In the genomic region with DNA sequence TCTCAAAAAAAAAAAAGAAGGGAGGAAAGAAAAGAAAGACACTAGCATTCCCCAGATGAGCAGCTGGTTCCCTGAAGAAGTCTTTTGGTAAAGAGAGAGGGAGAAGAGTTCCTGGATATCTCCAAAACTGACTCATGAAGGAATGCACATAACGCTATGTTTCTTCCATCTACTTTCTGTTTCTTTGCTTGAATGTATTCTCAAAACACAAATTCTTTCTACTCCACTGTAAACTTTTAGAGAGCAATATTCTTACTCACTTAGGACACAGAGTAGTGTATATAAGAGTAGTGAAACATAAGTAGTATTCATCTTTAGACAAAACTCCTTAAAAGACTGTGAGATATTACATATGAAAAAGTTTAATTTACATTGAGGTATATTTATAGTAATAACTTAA, we compare ENCODE assay signal across 28 cellular contexts.
DNase-seq lines count a peak whose midpoint lies in the region; ATAC-seq and TF ChIP-seq lines count a peak whose summit lies in the region.
"Had no signal": no experiment of that assay in that cellular context is flagged by ENCODE, and none has a peak within 500 bp of the region (broad histone marks: within the 10 kb centered on the region; RNA-seq: fewer than 3 reads in every experiment).

No MANE protein-coding gene starts in this region.

- intact Hi-C loops in uterus (cut with DNase I; ENCODE audit: low total_unique reads) = no loop called here
- intact Hi-C loops in A673 (cut with micrococcal nuclease; ENCODE audit: unreplicated experiment) = no loop called here

- POLR2A ChIA-PET in AG04449 (lab: Yijun Ruan, JAX) (no interaction called here), T-cell (lab: Charles Lee) (no interaction called here), A673 (lab: Charles Lee; ENCODE audit: low non-redundant PET) (no interaction called here)

- no peak overlapping the region for H3K27ac ChIP-seq in CD4-positive, CD25-positive, alpha-beta regulatory T cell (ENCODE audit: insufficient read depth, low read length, poor library complexity, severe bottlenecking)
- H3K27ac ChIP-seq in uterus (no peak overlapping the region), A673 (ENCODE audit: low read depth, low read length, poor library complexity, severe bottlenecking) (no peak overlapping the region)
- H3K27ac ChIP-seq: breast epithelium, epithelial cell of prostate, neutrophil, Peyer's patch, upper lobe of left lung had no signal

- no TSS peak for BruUV-seq in A673 (replicated peaks; lab: Mats Ljungman, UMichigan)

- H3K4me3 ChIP-seq in AG04449 (ENCODE audit: low read depth, low read length) (no peak overlapping the region), fibroblast of villous mesenchyme (ENCODE audit: low read depth, low read length) (no peak overlapping the region), uterus (no peak overlapping the region), A673 (ENCODE audit: low read depth, low read length, poor library complexity, severe bottlenecking) (no peak overlapping the region)
- no peak overlapping the region for H3K4me3 ChIP-seq in CD4-positive, CD25-positive, alpha-beta regulatory T cell (ENCODE audit: low read depth, low read length)
- H3K4me3 ChIP-seq: breast epithelium, Peyer's patch, upper lobe of left lung had no signal

- no peaks in the 10 kb centered on the region for H3K9me3 Mint-ChIP-seq in CD4-positive, CD25-positive, alpha-beta regulatory T cell
- H3K9me3 Mint-ChIP-seq in T-cell = no peaks in the 10 kb centered on the region
- H3K9me3 Mint-ChIP-seq: activated CD4-positive, alpha-beta memory T cell treated with anti-CD3 and anti-CD28 coated beads for 36 hours; stimulated activated memory B cell treated with anti-CD40 and anti-IgM and Interleukin-4, amounts not matched to agents 10 μg/mL and 1 μg/mL and 100 μg/mL, for 72 hours; WTC11 had no signal

- H3K9me3 ChIP-seq in CD4-positive, CD25-positive, alpha-beta regulatory T cell (ENCODE audit: control insufficient read depth in 2 of 2, low read length in 2 of 2) = no peaks in the 10 kb centered on the region
- no peaks in the 10 kb centered on the region for H3K9me3 ChIP-seq in uterus
- H3K9me3 ChIP-seq in A673 (ENCODE audit: low read depth, low read length, poor library complexity, severe bottlenecking) = no peaks in the 10 kb centered on the region
- H3K9me3 ChIP-seq: breast epithelium, neutrophil, Peyer's patch, upper lobe of left lung had no signal

- H3K4me1 Mint-ChIP-seq in CD4-positive, CD25-positive, alpha-beta regulatory T cell = peaks cover 29 to 81% (median 61%) of the 10 kb centered on the region in 4 donors
- peaks cover 48 to 71% (median 60%) of the 10 kb centered on the region in 3 donors for H3K4me1 Mint-ChIP-seq in T-cell
- H3K4me1 Mint-ChIP-seq: WTC11 had no signal

- DNase-seq in AG04449 (ENCODE audit: low read depth, low spot score) (peak; percentile 24), T-cell (no peak), fibroblast of villous mesenchyme (ENCODE audit: low read depth) (peak; percentile 54), uterus (no peak), NCI-H1417 treated with DMSO at 0.1 percent for 48 hours (lab: John Stamatoyannopoulos, UW) (no peak), A673 (ENCODE audit: low spot score) (no peak)
- DNase-seq in CD4-positive, CD25-positive, alpha-beta regulatory T cell = no peak
- DNase-seq: activated CD4-positive, alpha-beta memory T cell treated with anti-CD3 and anti-CD28 coated beads for 36 hours; activated gamma-delta T cell; amygdala; effector CD4-positive, alpha-beta T cell; GDM1; head of caudate nucleus; NCI-H1105; NCI-H1930; NCI-H526; Peyer's patch; SIG-M5; stimulated activated CD4-positive, alpha-beta T cell treated with anti-CD3 and anti-CD28 coated beads, Interleukin-4, amount 100 ng/mL, for 24 hours; upper lobe of left lung had no signal

- peaks cover 38% of the 10 kb centered on the region for H3K36me3 ChIP-seq in CD4-positive, CD25-positive, alpha-beta regulatory T cell (ENCODE audit: control insufficient read depth, insufficient read depth, low read length)
- H3K36me3 ChIP-seq in uterus = no peaks in the 10 kb centered on the region
- H3K36me3 ChIP-seq in A673 (ENCODE audit: insufficient read depth, low read length, poor library complexity, severe bottlenecking) = peaks cover 29% of the 10 kb centered on the region

- TF ChIP-seq CTCF in AG04449 (IDR thresholded peaks at IDR 0.05; ENCODE audit: insufficient read depth, low read length, missing control alignments) (no peak), fibroblast of villous mesenchyme (IDR thresholded peaks at IDR 0.05; ENCODE audit: insufficient read depth, low read depth, low read length) (no peak), uterus (IDR thresholded peaks at IDR 0.05) (no peak), A673 (conservative IDR thresholded peaks at IDR 0.05; ENCODE audit: low read depth, low read length) (no peak)

- peaks cover 8% of the 10 kb centered on the region for H3K4me1 ChIP-seq in CD4-positive, CD25-positive, alpha-beta regulatory T cell (ENCODE audit: control insufficient read depth, insufficient read depth, low read length, poor library complexity, severe bottlenecking)
- no peaks in the 10 kb centered on the region for H3K4me1 ChIP-seq in uterus
- peaks cover 20% of the 10 kb centered on the region for H3K4me1 ChIP-seq in A673 (ENCODE audit: insufficient read depth, low read length, poor library complexity, severe bottlenecking)
- H3K4me1 ChIP-seq: breast epithelium, Peyer's patch had no signal

- H3K27ac Mint-ChIP-seq in CD4-positive, CD25-positive, alpha-beta regulatory T cell = peak overlapping the region; percentile 14 to 86 (median 65)
- H3K27ac Mint-ChIP-seq in T-cell = peak overlapping the region; percentile 79 to 91
- H3K27ac Mint-ChIP-seq: activated CD4-positive, alpha-beta memory T cell treated with anti-CD3 and anti-CD28 coated beads for 36 hours; progenitor cell of endocrine pancreas; WTC11 had no signal

- no peak overlapping the region for H3K4me3 Mint-ChIP-seq in CD4-positive, CD25-positive, alpha-beta regulatory T cell
- no peak overlapping the region for H3K4me3 Mint-ChIP-seq in T-cell
- H3K4me3 Mint-ChIP-seq: activated CD4-positive, alpha-beta memory T cell treated with anti-CD3 and anti-CD28 coated beads for 36 hours; stimulated activated memory B cell treated with anti-CD40 and anti-IgM and Interleukin-4, amounts not matched to agents 10 μg/mL and 1 μg/mL and 100 μg/mL, for 72 hours; WTC11 had no signal

- TF ChIP-seq POLR2A in uterus (IDR thresholded peaks at IDR 0.05) = no peak

- CTCF ChIA-PET in AG04449 (lab: Yijun Ruan, JAX) = interaction anchor here (1.2 to 2.3 kb wide), 2 partner anchors 57 to 76 kb away, joined by 3 to 8 read pairs; no protein-coding TSS in a partner anchor
- CTCF ChIA-PET in T-cell (lab: Charles Lee) = interaction anchor here in 1 of 2 donors (0.7 kb wide), 1 partner anchor 53 kb away, joined by 4 read pairs; no protein-coding TSS in a partner anchor
- CTCF ChIA-PET in A673 (lab: Charles Lee) = no interaction called here

- ATAC-seq in CD4-positive, CD25-positive, alpha-beta regulatory T cell (ENCODE audit: low read depth in 2 of 2) = no peak
- ATAC-seq in T-cell (replicated peaks in 1 of 4) = no peak
- no peak for ATAC-seq in HG02852 (IDR thresholded peaks at IDR 0.05; ENCODE audit: unreplicated experiment)
- ATAC-seq: sciatic nerve; stimulated activated memory B cell treated with anti-CD40 and anti-IgM and Interleukin-4, amounts not matched to agents 10 μg/mL and 1 μg/mL and 100 μg/mL, for 72 hours; WTC11 had no signal

- H3K36me3 Mint-ChIP-seq in CD4-positive, CD25-positive, alpha-beta regulatory T cell = peaks cover 37% of the 10 kb centered on the region
- H3K36me3 Mint-ChIP-seq in T-cell = peaks cover 49% of the 10 kb centered on the region

- H3K27me3 ChIP-seq in CD4-positive, CD25-positive, alpha-beta regulatory T cell (ENCODE audit: control insufficient read depth, insufficient read depth, low read length) = no peaks in the 10 kb centered on the region
- H3K27me3 ChIP-seq in uterus = no peaks in the 10 kb centered on the region
- H3K27me3 ChIP-seq in A673 (replicated peaks; ENCODE audit: insufficient read depth, low read depth, low read length, poor library complexity) = no peaks in the 10 kb centered on the region
- H3K27me3 ChIP-seq: breast epithelium, neutrophil, Peyer's patch, upper lobe of left lung had no signal

- no peaks in the 10 kb centered on the region for H3K27me3 Mint-ChIP-seq in CD4-positive, CD25-positive, alpha-beta regulatory T cell
- H3K27me3 Mint-ChIP-seq in T-cell = no peaks in the 10 kb centered on the region
- H3K27me3 Mint-ChIP-seq: activated CD4-positive, alpha-beta memory T cell treated with anti-CD3 and anti-CD28 coated beads for 36 hours; progenitor cell of endocrine pancreas; stimulated activated memory B cell treated with anti-CD40 and anti-IgM and Interleukin-4, amounts not matched to agents 10 μg/mL and 1 μg/mL and 100 μg/mL, for 72 hours had no signal

Comparison
In these comparisons a context has a peak if more than half of its experiments do, and no peak if none do; other contexts are left out.
1. DNase-seq: peak in AG04449 (single experiment) and fibroblast of villous mesenchyme (single experiment); none in CD4-positive, CD25-positive, alpha-beta regulatory T cell (0 of 3), T-cell (0 of 34), uterus (0 of 2), NCI-H1417 treated with DMSO at 0.1 percent for 48 hours (single experiment) and A673 (single experiment).